Comparison of ENCODE assay signal across 17 cellular contexts in genomic region chr2:46087492-46087891, GRCh38.
DNase-seq lines count a peak whose midpoint lies in the region; ATAC-seq and TF ChIP-seq lines count a peak whose summit lies in the region.
"Had no signal": no experiment of that assay in that cellular context is flagged by ENCODE, and none has a peak within 500 bp of the region (broad histone marks: within the 10 kb centered on the region; RNA-seq: fewer than 3 reads in every experiment).

No MANE protein-coding gene starts in this region.

- H3K4me1 Mint-ChIP-seq in CD8-positive, alpha-beta T cell (ENCODE audit: low read depth), result peaks cover 2% of the 10 kb centered on the region

- ATAC-seq in CD8-positive, alpha-beta T cell, result no peak
- ATAC-seq: K562 had no signal

- TF ChIP-seq CTCF in AG10803 (conservative IDR thresholded peaks at IDR 0.05; ENCODE audit: low read length) (no peak), choroid plexus epithelial cell (conservative IDR thresholded peaks at IDR 0.05; ENCODE audit: low read depth, low read length) (no peak), stomach (IDR thresholded peaks at IDR 0.05) (no peak)
- no peak for TF ChIP-seq CTCF in CD8-positive, alpha-beta T cell (IDR thresholded peaks at IDR 0.05)

- TF ChIP-seq EP300 in stomach (IDR thresholded peaks at IDR 0.05), result no peak

- TF ChIP-seq POLR2A in stomach (IDR thresholded peaks at IDR 0.05), result no peak

- peaks cover 0 to 14% (median 0%) of the 10 kb centered on the region in 4 donors for H3K4me1 ChIP-seq in stomach
- no peaks in the 10 kb centered on the region for H3K4me1 ChIP-seq in CD8-positive, alpha-beta T cell (ENCODE audit: insufficient read depth, low read length)

- POLR2A ChIA-PET in CD8-positive, alpha-beta T cell (lab: Charles Lee), result no interaction called here

- WGBS in stomach, 5 donors, result 87 to 92% (median 90%) methylated on average over 4 of the region's 4 CpGs

- no peaks in the 10 kb centered on the region for H3K9me3 Mint-ChIP-seq in CD8-positive, alpha-beta T cell

- H3K27me3 ChIP-seq in stomach, result no peaks in the 10 kb centered on the region
- no peaks in the 10 kb centered on the region for H3K27me3 ChIP-seq in CD8-positive, alpha-beta T cell (ENCODE audit: insufficient read depth, low read length)
- H3K27me3 ChIP-seq: BLaER1 treated with 17β-estradiol and CSF1 and Interleukin-3, amounts not matched to agents 10 nM and 100 nM had no signal

- peaks cover 5 to 40% (median 30%) of the 10 kb centered on the region in 4 donors for H3K36me3 ChIP-seq in stomach
- H3K36me3 ChIP-seq in CD8-positive, alpha-beta T cell (ENCODE audit: insufficient read depth, low read length), result no peaks in the 10 kb centered on the region
- H3K36me3 ChIP-seq: HAP-1 had no signal

- no peak overlapping the region for H3K27ac Mint-ChIP-seq in CD8-positive, alpha-beta T cell

- CTCF ChIA-PET in CD8-positive, alpha-beta T cell (lab: Charles Lee), result no interaction called here

- H3K27ac ChIP-seq in stomach, result peak overlapping the region in 3 of 5 donors; percentile 3 to 54 (median 20)
- H3K27ac ChIP-seq in CD8-positive, alpha-beta T cell (ENCODE audit: low read depth, low read length), result no peak overlapping the region
- H3K27ac ChIP-seq: HL-60 had no signal

- H3K4me3 ChIP-seq in AG10803 (ENCODE audit: low read length) (no peak overlapping the region), choroid plexus epithelial cell (ENCODE audit: low read depth, low read length) (no peak overlapping the region), stomach (no peak overlapping the region)
- H3K4me3 ChIP-seq in CD8-positive, alpha-beta T cell (ENCODE audit: low read depth, low read length), result no peak overlapping the region
- H3K4me3 ChIP-seq: BLaER1 treated with 17β-estradiol and CSF1 and Interleukin-3, amounts not matched to agents 10 nM and 100 nM; HAP-1; K562 had no signal

- DNase-seq in AG10803 (ENCODE audit: low read depth), result peak; percentile 23
- peak; percentile 67 for DNase-seq in choroid plexus epithelial cell (ENCODE audit: low read depth)
- DNase-seq in iris pigment epithelial cell (ENCODE audit: low read depth), result peak; percentile 84
- no peak for DNase-seq in stomach
- DNase-seq in CD8-positive, alpha-beta T cell, result no peak
- no peak for DNase-seq in occipital lobe (lab: John Stamatoyannopoulos, UW)
- DNase-seq in NOMO-1 treated with DMSO at 0.1 percent for 48 hours (lab: John Stamatoyannopoulos, UW; ENCODE audit: unreplicated experiment), result no peak
- DNase-seq: DND-41; GF-D8; NCI-H187; NCI-H345; NK-92 treated with Interleukin-12 subunit alpha and Interleukin-12 subunit beta, amount 100 ng/mL, for 24 hours; OCI-M1 had no signal

- intact Hi-C loops in stomach (cut with DNase I; ENCODE audit: low total_unique reads), result no loop called here
- intact Hi-C loops in CD8-positive, alpha-beta T cell (cut with DNase I, micrococcal nuclease), result no loop called here

- no peaks in the 10 kb centered on the region for H3K27me3 Mint-ChIP-seq in CD8-positive, alpha-beta T cell (ENCODE audit: low read depth)

- H3K9me3 ChIP-seq in stomach, result no peaks in the 10 kb centered on the region
- H3K9me3 ChIP-seq in CD8-positive, alpha-beta T cell (ENCODE audit: low read length), result no peaks in the 10 kb centered on the region
- H3K9me3 ChIP-seq: BLaER1 treated with 17β-estradiol and CSF1 and Interleukin-3, amounts not matched to agents 10 nM and 100 nM; HAP-1 had no signal

- H3K36me3 Mint-ChIP-seq in CD8-positive, alpha-beta T cell, result peaks cover 32% of the 10 kb centered on the region

- no peak overlapping the region for H3K4me3 Mint-ChIP-seq in CD8-positive, alpha-beta T cell

Comparison
In these comparisons a context has a peak if more than half of its experiments do, and no peak if none do; other contexts are left out.
1. DNase-seq: peak in AG10803 (single experiment), choroid plexus epithelial cell (single experiment) and iris pigment epithelial cell (single experiment); none in stomach (single experiment), CD8-positive, alpha-beta T cell (0 of 7), occipital lobe (single experiment) and NOMO-1 treated with DMSO at 0.1 percent for 48 hours (single experiment).